ENCODE assay signal across 22 cellular contexts in the genomic region with DNA sequence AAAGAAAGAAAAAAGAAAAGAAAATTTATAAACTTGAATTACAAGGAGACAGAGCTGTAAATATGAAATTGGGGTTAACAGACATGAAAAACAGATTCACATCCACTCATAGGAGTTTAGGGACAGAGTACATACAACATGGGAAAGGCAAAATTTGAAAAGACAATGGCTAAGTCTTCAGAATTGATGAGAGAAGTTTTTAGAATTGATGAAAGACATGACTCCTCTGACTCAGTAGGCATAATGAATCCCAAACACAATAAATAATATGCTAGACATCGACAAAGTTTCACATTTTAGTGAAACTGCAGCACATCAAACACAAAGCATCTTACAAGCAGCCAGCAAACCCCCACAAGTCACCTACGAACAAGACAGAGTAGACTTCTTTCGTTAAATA.
"Had no signal": no experiment of that assay in that cellular context is flagged by ENCODE, and none has a peak within 500 bp of the region (broad histone marks: within the 10 kb centered on the region; RNA-seq: fewer than 3 reads in every experiment).

No MANE protein-coding gene starts in this region.

- FAIRE-seq: pancreas, small intestine, urothelium cell line had no signal

- H3K4me3 Mint-ChIP-seq: naive thymus-derived CD8-positive, alpha-beta T cell; natural killer cell treated with Interleukin-12 subunit alpha and Interleukin-12 subunit beta and Interleukin-15 and Interleukin-18, amount 100 ng/mL, for 72 hours; nephron progenitor cell; neural crest cell; stimulated activated effector memory CD8-positive, alpha-beta T cell treated with anti-CD3 and anti-CD28 coated beads, Interleukin-12 subunit alpha, Interleukin-12 subunit beta, amount 100 ng/mL, for 72 hours; stimulated activated naive B cell treated with anti-CD40 and anti-IgM and Interleukin-4, amounts not matched to agents 10 μg/mL and 1 μg/mL and 100 μg/mL, for 72 hours; stimulated activated naive CD8-positive, alpha-beta T cell treated with anti-CD3 and anti-CD28 coated beads, Interleukin-15, Interleukin-2, amounts not matched to agents 100 ng/mL and 50 ng/mL, for 24 hours had no signal

- H3K9me3 Mint-ChIP-seq: naive thymus-derived CD8-positive, alpha-beta T cell; natural killer cell treated with Interleukin-12 subunit alpha and Interleukin-12 subunit beta and Interleukin-15 and Interleukin-18, amount 100 ng/mL, for 72 hours; stimulated activated effector memory CD8-positive, alpha-beta T cell treated with anti-CD3 and anti-CD28 coated beads, Interleukin-12 subunit alpha, Interleukin-12 subunit beta, amount 100 ng/mL, for 72 hours; stimulated activated naive B cell treated with anti-CD40 and anti-IgM and Interleukin-4, amounts not matched to agents 10 μg/mL and 1 μg/mL and 100 μg/mL, for 72 hours; stimulated activated naive CD8-positive, alpha-beta T cell treated with anti-CD3 and anti-CD28 coated beads, Interleukin-15, Interleukin-2, amounts not matched to agents 100 ng/mL and 50 ng/mL, for 24 hours had no signal

- DNase-seq: naive thymus-derived CD8-positive, alpha-beta T cell; nephron progenitor cell; nucleus accumbens; pancreas; psoas muscle; right cardiac atrium; right lobe of liver; sigmoid colon; small intestine; stimulated activated CD4-positive, alpha-beta T cell treated with anti-CD3 and anti-CD28 coated beads, Interleukin-15, amount 100 ng/mL, for 24 hours; stimulated activated CD4-positive, alpha-beta T cell treated with anti-CD3 and anti-CD28 coated beads, Interleukin-2, amount 100 ng/mL, for 24 hours; stimulated activated CD4-positive, alpha-beta T cell treated with anti-CD3 and anti-CD28 coated beads, Interleukin-2, amount 100 ng/mL, for 48 hours; stimulated activated CD4-positive, alpha-beta T cell treated with anti-CD3 and anti-CD28 coated beads, Interleukin-4, amount 100 ng/mL, for 24 hours; stimulated activated naive B cell treated with anti-CD40 and anti-IgM and Interleukin-4, amounts not matched to agents 10 μg/mL and 1 μg/mL and 100 μg/mL, for 72 hours; stimulated activated naive CD4-positive, alpha-beta T cell treated with Interleukin-2 at 50 U/mL for 16 hours; stomach; thyroid gland had no signal

- ATAC-seq: naive thymus-derived CD8-positive, alpha-beta T cell; natural killer cell treated with Interleukin-12 subunit alpha and Interleukin-12 subunit beta and Interleukin-15 and Interleukin-18, amount 100 ng/mL, for 72 hours; pancreas; psoas muscle; right cardiac atrium; right lobe of liver; stimulated activated effector memory CD8-positive, alpha-beta T cell treated with anti-CD3 and anti-CD28 coated beads, Interleukin-12 subunit alpha, Interleukin-12 subunit beta, amount 100 ng/mL, for 72 hours; stimulated activated naive B cell treated with anti-CD40 and anti-IgM and Interleukin-4, amounts not matched to agents 10 μg/mL and 1 μg/mL and 100 μg/mL, for 72 hours had no signal

- H3K27ac Mint-ChIP-seq: natural killer cell treated with Interleukin-12 subunit alpha and Interleukin-12 subunit beta and Interleukin-15 and Interleukin-18, amount 100 ng/mL, for 72 hours; nephron progenitor cell; stimulated activated effector memory CD8-positive, alpha-beta T cell treated with anti-CD3 and anti-CD28 coated beads, Interleukin-12 subunit alpha, Interleukin-12 subunit beta, amount 100 ng/mL, for 72 hours; stimulated activated naive B cell treated with anti-CD40 and anti-IgM and Interleukin-4, amounts not matched to agents 10 μg/mL and 1 μg/mL and 100 μg/mL, for 72 hours; stimulated activated naive CD8-positive, alpha-beta T cell treated with anti-CD3 and anti-CD28 coated beads, Interleukin-15, Interleukin-2, amounts not matched to agents 100 ng/mL and 50 ng/mL, for 24 hours had no signal

- H3K27me3 Mint-ChIP-seq: naive thymus-derived CD8-positive, alpha-beta T cell; natural killer cell treated with Interleukin-12 subunit alpha and Interleukin-12 subunit beta and Interleukin-15 and Interleukin-18, amount 100 ng/mL, for 72 hours; stimulated activated naive B cell treated with anti-CD40 and anti-IgM and Interleukin-4, amounts not matched to agents 10 μg/mL and 1 μg/mL and 100 μg/mL, for 72 hours; stimulated activated naive CD8-positive, alpha-beta T cell treated with anti-CD3 and anti-CD28 coated beads, Interleukin-15, Interleukin-2, amounts not matched to agents 100 ng/mL and 50 ng/mL, for 24 hours had no signal

- H3K4me1 Mint-ChIP-seq: nephron progenitor cell; neural crest cell; stimulated activated effector memory CD8-positive, alpha-beta T cell treated with anti-CD3 and anti-CD28 coated beads, Interleukin-12 subunit alpha, Interleukin-12 subunit beta, amount 100 ng/mL, for 72 hours had no signal
